ENCODE assay signal across 20 cellular contexts in the genomic region with DNA sequence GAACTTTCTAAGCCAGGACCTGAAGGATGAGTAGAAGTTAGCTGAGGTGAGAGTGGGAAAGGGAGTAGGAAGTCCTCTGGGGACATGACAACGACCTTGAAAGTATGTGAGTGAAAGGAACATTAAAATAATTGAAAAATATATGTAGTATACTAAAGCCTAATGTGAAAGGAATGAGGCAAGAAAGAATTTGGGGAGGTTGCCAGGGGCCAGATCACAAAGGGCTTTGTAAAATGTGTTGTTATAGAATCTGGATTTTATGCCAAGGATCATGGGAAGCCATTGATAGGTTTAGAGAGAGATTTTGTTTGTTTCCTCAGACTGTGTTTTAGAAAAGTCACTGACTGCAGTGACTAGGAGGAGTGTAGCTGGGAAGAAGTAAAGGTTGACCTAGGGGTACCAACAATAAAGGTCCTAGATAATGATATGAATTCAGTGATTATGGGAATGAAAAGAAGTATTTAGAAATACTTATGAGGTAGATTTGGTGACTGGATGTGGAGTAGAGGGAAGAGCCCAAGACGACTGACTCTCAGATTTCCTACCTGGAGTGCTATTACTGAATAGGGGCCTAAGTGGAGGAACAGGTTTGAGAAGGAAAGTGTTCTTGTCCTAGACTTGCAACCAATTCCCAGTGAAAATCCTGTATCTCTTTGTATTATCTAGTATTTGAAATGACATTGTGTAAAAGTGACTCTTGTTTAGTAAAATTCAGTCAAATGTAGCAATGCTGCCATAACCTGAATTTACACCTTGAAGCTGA.
A peak's percentile ranks its signal among the peaks of the same experiment; 100 is the strongest.
DNase-seq lines count a peak whose midpoint lies in the region; ATAC-seq, FAIRE-seq and TF ChIP-seq lines count a peak whose summit lies in the region.
"Had no signal": no experiment of that assay in that cellular context is flagged by ENCODE, and none has a peak within 500 bp of the region (broad histone marks: within the 10 kb centered on the region; RNA-seq: fewer than 3 reads in every experiment).

No MANE protein-coding gene starts in this region.

- H3K4me3 ChIP-seq in MG63 (no peak overlapping the region), bronchial epithelial cell (ENCODE audit: low read depth, low read length) (no peak overlapping the region), left lung (no peak overlapping the region)
- H3K4me3 ChIP-seq: skin epidermis had no signal

- TF ChIP-seq CTCF in bronchial epithelial cell (IDR thresholded peaks at IDR 0.05; ENCODE audit: insufficient read depth, low read length, severe bottlenecking) (no peak), left lung (IDR thresholded peaks at IDR 0.05) (no peak)

- no peak for FAIRE-seq in bronchial epithelial cell (lab: Jason Lieb, UNC)

- ATAC-seq in left lung (peak; percentile 88), GM19328 (IDR thresholded peaks at IDR 0.05; ENCODE audit: unreplicated experiment) (no peak)
- ATAC-seq: activated T-cell treated with anti-CD3 and anti-CD28 coated beads, Interleukin-2, amount 50 U/mL, for 72 hours; left ventricle myocardium superior; naive thymus-derived CD8-positive, alpha-beta T cell; T-helper 17 cell had no signal

- H3K27ac ChIP-seq in left lung (no peak overlapping the region), caudate nucleus (ENCODE audit: low read depth, low read length) (no peak overlapping the region)
- H3K27ac ChIP-seq: C4-2B, skin epidermis had no signal

- H3K27me3 ChIP-seq in MG63 = no peaks in the 10 kb centered on the region
- H3K27me3 ChIP-seq in bronchial epithelial cell (ENCODE audit: control insufficient read depth, insufficient read depth, low read length) = no peaks in the 10 kb centered on the region
- H3K27me3 ChIP-seq in left lung = no peaks in the 10 kb centered on the region

- H3K36me3 ChIP-seq in MG63 (no peaks in the 10 kb centered on the region; the same call in 1 of the 2 replicates), bronchial epithelial cell (ENCODE audit: control insufficient read depth, insufficient read depth, low read length) (no peaks in the 10 kb centered on the region), left lung (no peaks in the 10 kb centered on the region)

- H3K9me3 ChIP-seq in MG63 (peaks cover 4% of the 10 kb centered on the region; the same call in 1 of the 2 replicates), left lung (peaks cover 0 to 2% of the 10 kb centered on the region in 2 donors)
- H3K9me3 ChIP-seq: SK-N-SH had no signal

- DNase-seq in DMS53 treated with DMSO at 0.1 percent for 48 hours (lab: John Stamatoyannopoulos, UW; ENCODE audit: unreplicated experiment) (peak; percentile 4), MG63 (peak; percentile 66), bronchial epithelial cell (ENCODE audit: low read depth) (peak; percentile 10), left lung (no peak), caudate nucleus (lab: John Stamatoyannopoulos, UW) (no peak), middle frontal gyrus (ENCODE audit: extremely low spot score, low spot score) (no peak)
- DNase-seq: activated CD4-positive, alpha-beta T cell treated with anti-CD3 and anti-CD28 coated beads for 48 hours; activated naive CD4-positive, alpha-beta T cell treated with Interleukin-2 at 50 U/mL for 16 hours; activated T-cell treated with anti-CD3 and anti-CD28 coated beads, Interleukin-2, amount 50 U/mL, for 72 hours; immature natural killer cell; left ventricle myocardium superior; naive thymus-derived CD8-positive, alpha-beta T cell; NCI-H1436; NCI-H2171; NCI-H526 treated with DMSO at 0.1 percent for 48 hours; SK-N-SH; T-helper 17 cell had no signal

- no peaks in the 10 kb centered on the region for H3K4me1 ChIP-seq in left lung

- intact Hi-C loops in left lung (cut with DNase I) = no loop called here

Comparison
In these comparisons a context has a peak if more than half of its experiments do, and no peak if none do; other contexts are left out.
1. DNase-seq: peak in DMS53 treated with DMSO at 0.1 percent for 48 hours (single experiment), MG63 (single experiment) and bronchial epithelial cell (single experiment); none in left lung (0 of 2), caudate nucleus (0 of 61) and middle frontal gyrus (single experiment).